ENCODE assay signal across 4 cellular contexts in genomic region chr1:244590670-244591069, GRCh38.
TF ChIP-seq lines count a peak whose summit lies in the region.

No MANE protein-coding gene starts in this region.

TF ChIP-seq in SK-N-SH treated with all-trans-retinoic acid at 6 μM for 48 hours, 23 proteins besides CTCF, POLR2A, EP300 and RAD21 (continued from another document):
- no peak for TF ChIP-seq ZFP30 (CRISPR knock-in tag; IDR thresholded peaks at IDR 0.05)

TF ChIP-seq in SK-N-SH, 30 proteins besides CTCF, POLR2A, EP300 and RAD21:
- TF ChIP-seq CHD2 (IDR thresholded peaks at IDR 0.05; ENCODE audit: low read length, partially characterized antibody) (no peak), USF2 (IDR thresholded peaks at IDR 0.05; ENCODE audit: borderline replicate concordance, low read depth, low read length) (no peak), RXRA (IDR thresholded peaks at IDR 0.05; ENCODE audit: borderline replicate concordance, low read depth) (no peak), YY1 (IDR thresholded peaks at IDR 0.05; ENCODE audit: low read depth) (no peak), FOXM1 (IDR thresholded peaks at IDR 0.05; ENCODE audit: low read depth) (no peak)
- TF ChIP-seq, protein P1, sequence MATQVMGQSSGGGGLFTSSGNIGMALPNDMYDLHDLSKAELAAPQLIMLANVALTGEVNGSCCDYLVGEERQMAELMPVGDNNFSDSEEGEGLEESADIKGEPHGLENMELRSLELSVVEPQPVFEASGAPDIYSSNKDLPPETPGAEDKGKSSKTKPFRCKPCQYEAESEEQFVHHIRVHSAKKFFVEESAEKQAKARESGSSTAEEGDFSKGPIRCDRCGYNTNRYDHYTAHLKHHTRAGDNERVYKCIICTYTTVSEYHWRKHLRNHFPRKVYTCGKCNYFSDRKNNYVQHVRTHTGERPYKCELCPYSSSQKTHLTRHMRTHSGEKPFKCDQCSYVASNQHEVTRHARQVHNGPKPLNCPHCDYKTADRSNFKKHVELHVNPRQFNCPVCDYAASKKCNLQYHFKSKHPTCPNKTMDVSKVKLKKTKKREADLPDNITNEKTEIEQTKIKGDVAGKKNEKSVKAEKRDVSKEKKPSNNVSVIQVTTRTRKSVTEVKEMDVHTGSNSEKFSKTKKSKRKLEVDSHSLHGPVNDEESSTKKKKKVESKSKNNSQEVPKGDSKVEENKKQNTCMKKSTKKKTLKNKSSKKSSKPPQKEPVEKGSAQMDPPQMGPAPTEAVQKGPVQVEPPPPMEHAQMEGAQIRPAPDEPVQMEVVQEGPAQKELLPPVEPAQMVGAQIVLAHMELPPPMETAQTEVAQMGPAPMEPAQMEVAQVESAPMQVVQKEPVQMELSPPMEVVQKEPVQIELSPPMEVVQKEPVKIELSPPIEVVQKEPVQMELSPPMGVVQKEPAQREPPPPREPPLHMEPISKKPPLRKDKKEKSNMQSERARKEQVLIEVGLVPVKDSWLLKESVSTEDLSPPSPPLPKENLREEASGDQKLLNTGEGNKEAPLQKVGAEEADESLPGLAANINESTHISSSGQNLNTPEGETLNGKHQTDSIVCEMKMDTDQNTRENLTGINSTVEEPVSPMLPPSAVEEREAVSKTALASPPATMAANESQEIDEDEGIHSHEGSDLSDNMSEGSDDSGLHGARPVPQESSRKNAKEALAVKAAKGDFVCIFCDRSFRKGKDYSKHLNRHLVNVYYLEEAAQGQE (IDR thresholded peaks at IDR 0.05; ENCODE audit: low read depth, low read length), result no peak
- TF ChIP-seq, protein P2, sequence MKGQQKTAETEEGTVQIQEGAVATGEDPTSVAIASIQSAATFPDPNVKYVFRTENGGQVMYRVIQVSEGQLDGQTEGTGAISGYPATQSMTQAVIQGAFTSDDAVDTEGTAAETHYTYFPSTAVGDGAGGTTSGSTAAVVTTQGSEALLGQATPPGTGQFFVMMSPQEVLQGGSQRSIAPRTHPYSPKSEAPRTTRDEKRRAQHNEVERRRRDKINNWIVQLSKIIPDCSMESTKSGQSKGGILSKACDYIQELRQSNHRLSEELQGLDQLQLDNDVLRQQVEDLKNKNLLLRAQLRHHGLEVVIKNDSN (IDR thresholded peaks at IDR 0.05; ENCODE audit: borderline replicate concordance, low read depth), result no peak
TF ChIP-seq in SK-N-SH: peak in this region for 0.

TF ChIP-seq in WTC11, 78 proteins besides CTCF, POLR2A, EP300 and RAD21:
- no peak for TF ChIP-seq E2F4 (CRISPR knock-in tag; IDR thresholded peaks at IDR 0.05; ENCODE audit: borderline replicate concordance, low read depth)
- TF ChIP-seq ETV6 (CRISPR knock-in tag; IDR thresholded peaks at IDR 0.05), result no peak
- TF ChIP-seq SOX15 (CRISPR knock-in tag; IDR thresholded peaks at IDR 0.05), result no peak
- TF ChIP-seq GTF2I (CRISPR knock-in tag; conservative IDR thresholded peaks at IDR 0.05), result peak; percentile 69; the same call in 1 of the 2 replicates
- no peak for TF ChIP-seq JUN (CRISPR knock-in tag; IDR thresholded peaks at IDR 0.05)

TF ChIP-seq in H1, 55 proteins besides CTCF, POLR2A, EP300 and RAD21 (continued from another document):
- TF ChIP-seq KDM1A (IDR thresholded peaks at IDR 0.05; ENCODE audit: borderline replicate concordance, low read length), result peak; percentile 38; the same call in 1 of the 2 replicates
